Comparison of ENCODE assay signal across 9 cellular contexts in the genomic region with DNA sequence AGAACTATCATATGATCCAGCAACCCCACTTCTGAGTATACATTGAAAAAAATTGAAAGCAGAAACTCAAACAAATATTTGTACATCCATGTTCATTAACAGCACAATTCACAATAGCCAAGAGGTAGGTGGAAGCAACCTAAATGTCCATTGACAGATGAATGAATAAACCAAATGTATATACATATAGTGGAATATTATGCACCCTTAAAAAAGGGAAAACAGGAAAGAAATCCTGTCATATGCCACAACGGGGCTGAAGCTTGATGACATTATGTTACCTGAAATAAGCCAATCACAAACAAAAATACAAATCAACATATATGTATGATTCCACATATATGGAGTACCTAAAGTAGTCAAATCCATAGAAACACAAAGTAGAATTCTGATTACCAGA.
"Had no signal": no experiment of that assay in that cellular context is flagged by ENCODE, and none has a peak within 500 bp of the region (broad histone marks: within the 10 kb centered on the region; RNA-seq: fewer than 3 reads in every experiment).

No MANE protein-coding gene starts in this region.

- H3K4me1 Mint-ChIP-seq: GM23338, H9 had no signal

- H3K9me3 Mint-ChIP-seq: GM23338, H9, HFFc6 had no signal

- H3K27me3 Mint-ChIP-seq: IgD-negative memory B cell had no signal

- H3K27ac Mint-ChIP-seq: GM23338, H9, HFFc6 had no signal

- H3K4me3 Mint-ChIP-seq: GM23338, H9, HFFc6, IgD-negative memory B cell had no signal

- FAIRE-seq: H1, H54 had no signal

- H3K4me3 ChIP-seq: GM23338 had no signal

- DNase-seq: HCEC 1CT, HFFc6, KG1 had no signal

- H2AFZ ChIP-seq: GM23338 had no signal

- H3K27ac ChIP-seq: HL-60 had no signal

- H3K4me2 ChIP-seq: GM23338 had no signal
